Comparison of ENCODE assay signal across 8 cellular contexts in the genomic region with DNA sequence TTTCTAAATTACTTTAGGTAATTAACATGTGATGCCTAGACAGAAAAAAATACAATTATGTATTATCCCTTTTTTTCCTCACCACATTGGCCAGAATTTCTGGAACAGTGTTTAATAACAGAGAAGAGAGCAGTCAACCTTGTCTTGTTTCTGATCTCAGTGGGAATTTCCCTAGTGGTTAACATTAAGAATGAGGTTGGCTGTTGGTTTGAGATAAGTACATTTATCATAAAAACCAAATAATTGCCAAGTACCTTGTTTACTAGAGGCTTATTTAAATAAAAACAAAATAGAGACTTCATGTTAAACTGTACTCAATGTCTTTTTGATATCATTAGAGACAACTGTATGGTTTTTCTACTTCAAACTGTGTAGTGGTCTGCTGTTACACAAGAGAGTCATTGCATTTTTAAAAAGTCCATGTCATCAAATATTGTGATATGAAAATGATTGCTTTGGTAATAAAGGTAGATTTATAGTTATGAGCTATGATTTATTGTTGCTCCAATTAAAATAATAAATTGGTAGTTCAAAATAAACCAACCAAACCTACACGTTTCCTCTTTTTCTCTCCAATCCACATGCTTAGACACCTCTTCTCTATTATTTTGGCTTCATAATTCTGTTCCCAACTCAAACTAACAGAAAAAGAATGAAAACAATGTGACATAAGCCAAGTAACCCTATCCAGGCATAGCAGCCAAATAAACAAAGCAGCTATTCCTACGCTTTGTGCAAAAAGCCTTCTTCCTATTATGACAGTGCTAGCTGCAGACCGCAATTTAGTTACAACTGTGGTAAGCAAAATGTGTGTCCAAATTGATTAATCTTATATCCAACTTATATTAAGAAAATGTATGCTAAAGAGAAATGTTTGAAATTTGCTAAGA. TPM values are rescaled to one million over a fixed set of nuclear protein-coding genes. Genes with fewer than 3 reads are reported as not detected.
DNase-seq lines count a peak whose midpoint lies in the region; ATAC-seq lines count a peak whose summit lies in the region.

No MANE protein-coding gene starts in this region.

- no peak overlapping the region for H3K27ac ChIP-seq in rectal smooth muscle tissue (ENCODE audit: low read depth, low read length)
- no peak overlapping the region for H3K27ac ChIP-seq in caudate nucleus (ENCODE audit: low read depth, low read length)

- peaks cover 82% of the 10 kb centered on the region for H3K4me1 Mint-ChIP-seq in activated T-cell treated with anti-CD3 and anti-CD28 coated beads, Interleukin-2, amount 50 U/mL, for 72 hours (ENCODE audit: low read depth)

- H3K4me3 Mint-ChIP-seq in activated T-cell treated with anti-CD3 and anti-CD28 coated beads, Interleukin-2, amount 50 U/mL, for 72 hours, result peak overlapping the region; percentile 89 to 92

- no peaks in the 10 kb centered on the region for H3K27me3 Mint-ChIP-seq in activated T-cell treated with anti-CD3 and anti-CD28 coated beads, Interleukin-2, amount 50 U/mL, for 72 hours (ENCODE audit: low read depth)

- peak overlapping the region; percentile 100 for H3K27ac Mint-ChIP-seq in activated T-cell treated with anti-CD3 and anti-CD28 coated beads, Interleukin-2, amount 50 U/mL, for 72 hours

- DNase-seq in activated T-cell treated with anti-CD3 and anti-CD28 coated beads, Interleukin-2, amount 50 U/mL, for 72 hours, result no peak
- no peak for DNase-seq in activated T-cell treated with anti-CD3 and anti-CD28 coated beads, Interleukin-2, amount 50 U/mL, for 48 hours
- DNase-seq in HT-29 (ENCODE audit: low spot score) (peak; percentile 50), dedifferentiated amniotic fluid mesenchymal stem cell (ENCODE audit: extremely low spot score) (peak; percentile 73), inferior parietal cortex (ENCODE audit: extremely low spot score) (no peak), caudate nucleus (lab: John Stamatoyannopoulos, UW) (no peak), NCI-H510A (lab: John Stamatoyannopoulos, UW) (no peak)

- peaks cover 3 to 7% of the 10 kb centered on the region in 2 donors for H3K9me3 Mint-ChIP-seq in activated T-cell treated with anti-CD3 and anti-CD28 coated beads, Interleukin-2, amount 50 U/mL, for 72 hours

- ATAC-seq in activated T-cell treated with anti-CD3 and anti-CD28 coated beads, Interleukin-2, amount 50 U/mL, for 72 hours (replicated peaks in 1 of 2), result peak; percentile 23 to 33

- no peaks in the 10 kb centered on the region for H3K36me3 ChIP-seq in rectal smooth muscle tissue (ENCODE audit: control insufficient read depth, insufficient read depth, low read length)

- H3K4me3 ChIP-seq in rectal smooth muscle tissue (ENCODE audit: low read length), result peak overlapping the region; percentile 49

- H3K27me3 ChIP-seq in rectal smooth muscle tissue (ENCODE audit: control insufficient read depth, insufficient read depth, low read length), result no peaks in the 10 kb centered on the region

- peaks cover 21 to 35% of the 10 kb centered on the region in 2 donors for H3K36me3 Mint-ChIP-seq in activated T-cell treated with anti-CD3 and anti-CD28 coated beads, Interleukin-2, amount 50 U/mL, for 72 hours (ENCODE audit: insufficient read depth in 2 of 2)

- H3K4me1 ChIP-seq in rectal smooth muscle tissue (ENCODE audit: control insufficient read depth, insufficient read depth, low read length), result peaks cover 17% of the 10 kb centered on the region

- H3K9ac ChIP-seq in rectal smooth muscle tissue (ENCODE audit: low read length), result no peak overlapping the region

RNA-seq across cellular contexts. Expression of gene TANK, which starts 20.9 kb away (rescaled TPM):
- total RNA-seq in activated T-cell treated with anti-CD3 and anti-CD28 coated beads, Interleukin-2, amount 50 U/mL, for 72 hours, result 10 to 100 TPM; 87.3 to 87.8 TPM
- total RNA-seq in HT-29 (2014; rRNA removed; shearing (Covaris generic)), result 52.2 and 55.8 TPM in 2 replicates

Comparison
In these comparisons a context has a peak if more than half of its experiments do, and no peak if none do; other contexts are left out.
1. DNase-seq: peak in HT-29 (single experiment) and dedifferentiated amniotic fluid mesenchymal stem cell (single experiment); none in activated T-cell treated with anti-CD3 and anti-CD28 coated beads, Interleukin-2, amount 50 U/mL, for 72 hours (0 of 2), activated T-cell treated with anti-CD3 and anti-CD28 coated beads, Interleukin-2, amount 50 U/mL, for 48 hours (0 of 2), inferior parietal cortex (single experiment), caudate nucleus (0 of 61) and NCI-H510A (single experiment).